Comparison of ENCODE assay signal across 13 cellular contexts in genomic region chr17:3049705-3050295, GRCh38. TPM values are rescaled to one million over a fixed set of nuclear protein-coding genes. Genes with fewer than 3 reads are reported as not detected.
DNase-seq lines count a peak whose midpoint lies in the region; ATAC-seq, FAIRE-seq and TF ChIP-seq lines count a peak whose summit lies in the region.
"Had no signal": no experiment of that assay in that cellular context is flagged by ENCODE, and none has a peak within 500 bp of the region (broad histone marks: within the 10 kb centered on the region; RNA-seq: fewer than 3 reads in every experiment).

No MANE protein-coding gene starts in this region.

- CTCF ChIA-PET in activated naive CD4-positive, alpha-beta T cell treated with anti-CD3 and anti-CD28 coated beads, Interleukin-2, amount 10 ng/mL, durations not matched to agents 7 days and 5 days (lab: Charles Lee): interaction anchor here (2.3 kb wide), 1 partner anchor 598 kb away, joined by 24 read pairs; no protein-coding TSS in a partner anchor

- H3K27ac ChIP-seq in kidney (ENCODE audit: low read depth in 2 of 2, low read length in 2 of 2) (no peak overlapping the region), thoracic aorta (no peak overlapping the region)

- no peaks in the 10 kb centered on the region for H3K36me3 Mint-ChIP-seq in activated naive CD4-positive, alpha-beta T cell treated with anti-CD3 and anti-CD28 coated beads, Interleukin-2, amount 10 ng/mL, durations not matched to agents 7 days and 5 days
- no peaks in the 10 kb centered on the region for H3K36me3 Mint-ChIP-seq in activated naive CD8-positive, alpha-beta T cell

- H3K9me3 ChIP-seq in kidney (ENCODE audit: control insufficient read depth in 1 of 2, low read length in 2 of 2): no peaks in the 10 kb centered on the region
- no peaks in the 10 kb centered on the region for H3K9me3 ChIP-seq in thoracic aorta

- no peak for DNase-seq in activated naive CD4-positive, alpha-beta T cell treated with anti-CD3 and anti-CD28 coated beads, Interleukin-2, amount 10 ng/mL, durations not matched to agents 7 days and 5 days
- no peak for DNase-seq in activated naive CD4-positive, alpha-beta T cell treated with Interleukin-2 at 50 U/mL for 16 hours
- DNase-seq in kidney: no peak
- no peak for DNase-seq in thoracic aorta (ENCODE audit: low spot score)
- DNase-seq in NCI-H1092 treated with DMSO at 0.1 percent for 48 hours (lab: John Stamatoyannopoulos, UW): no peak
- DNase-seq in DMS 273 treated with DMSO at 0.1 percent for 48 hours (lab: John Stamatoyannopoulos, UW): no peak
- DNase-seq: central memory CD4-positive, alpha-beta T cell; mucosa of descending colon; Right ventricle myocardium superior; stimulated activated naive CD4-positive, alpha-beta T cell had no signal

- H3K4me3 Mint-ChIP-seq in activated naive CD4-positive, alpha-beta T cell treated with anti-CD3 and anti-CD28 coated beads, Interleukin-2, amount 10 ng/mL, durations not matched to agents 7 days and 5 days: peak overlapping the region; percentile 87
- H3K4me3 Mint-ChIP-seq in activated naive CD8-positive, alpha-beta T cell: peak overlapping the region; percentile 91

- no peaks in the 10 kb centered on the region for H3K9me3 Mint-ChIP-seq in activated naive CD4-positive, alpha-beta T cell treated with anti-CD3 and anti-CD28 coated beads, Interleukin-2, amount 10 ng/mL, durations not matched to agents 7 days and 5 days
- H3K9me3 Mint-ChIP-seq in activated naive CD8-positive, alpha-beta T cell (ENCODE audit: low read depth): no peaks in the 10 kb centered on the region

- intact Hi-C loops in kidney (cut with DNase I): no loop called here

- peak overlapping the region; percentile 91 to 92 for H3K4me3 ChIP-seq in kidney (ENCODE audit: low read length in 2 of 2)
- peak overlapping the region; percentile 78 for H3K4me3 ChIP-seq in thoracic aorta

- H3K4me1 ChIP-seq in kidney (ENCODE audit: control insufficient read depth in 1 of 2, insufficient read depth in 1 of 2, low read depth in 1 of 2, low read length in 2 of 2) (peaks cover 0 to 3% of the 10 kb centered on the region in 2 donors), thoracic aorta (ENCODE audit: control insufficient read depth in 1 of 2, low read depth in 2 of 2) (no peaks in the 10 kb centered on the region)

- TF ChIP-seq CTCF in kidney (IDR thresholded peaks at IDR 0.05; ENCODE audit: borderline replicate concordance, extremely low read depth, insufficient read depth): no peak
- no peak for TF ChIP-seq CTCF in thoracic aorta (IDR thresholded peaks at IDR 0.05)

- H3K27me3 ChIP-seq in thoracic aorta (replicated peaks; ENCODE audit: insufficient read depth): no peaks in the 10 kb centered on the region

- H3K27ac Mint-ChIP-seq in activated naive CD4-positive, alpha-beta T cell treated with anti-CD3 and anti-CD28 coated beads, Interleukin-2, amount 10 ng/mL, durations not matched to agents 7 days and 5 days: no peak overlapping the region
- H3K27ac Mint-ChIP-seq in activated naive CD8-positive, alpha-beta T cell: no peak overlapping the region

- no peak for FAIRE-seq in kidney (lab: Jason Lieb, UNC)
- FAIRE-seq: HTR-8/SVneo had no signal

- H3K4me1 Mint-ChIP-seq in activated naive CD4-positive, alpha-beta T cell treated with anti-CD3 and anti-CD28 coated beads, Interleukin-2, amount 10 ng/mL, durations not matched to agents 7 days and 5 days: peaks cover 9% of the 10 kb centered on the region
- H3K4me1 Mint-ChIP-seq in activated naive CD8-positive, alpha-beta T cell (ENCODE audit: low read depth): peaks cover 5% of the 10 kb centered on the region

- no peak overlapping the region for H3K9ac ChIP-seq in kidney (ENCODE audit: low read length in 2 of 2)

- ATAC-seq in thoracic aorta (ENCODE audit: insufficient number of reproducible peaks, low FRiP score, low read depth) (no peak), HG03521 (IDR thresholded peaks at IDR 0.05; ENCODE audit: unreplicated experiment) (no peak)

- H3K27me3 Mint-ChIP-seq in activated naive CD4-positive, alpha-beta T cell treated with anti-CD3 and anti-CD28 coated beads, Interleukin-2, amount 10 ng/mL, durations not matched to agents 7 days and 5 days: peaks cover 7% of the 10 kb centered on the region
- H3K27me3 Mint-ChIP-seq in activated naive CD8-positive, alpha-beta T cell: no peaks in the 10 kb centered on the region

- no peaks in the 10 kb centered on the region for H3K36me3 ChIP-seq in kidney (ENCODE audit: control insufficient read depth in 1 of 2, insufficient read depth in 2 of 2, low read length in 2 of 2)
- H3K36me3 ChIP-seq in thoracic aorta: no peaks in the 10 kb centered on the region

RNA-seq across cellular contexts. Expression of gene OR1D5, which starts 13.6 kb away (rescaled TPM):
- total RNA-seq in kidney (not detected), thoracic aorta (not detected)
- polyA plus RNA-seq in kidney (ENCODE audit: insufficient read depth, low read depth, low replicate concordance): not detected
- total RNA-seq: mucosa of descending colon, Right ventricle myocardium superior had no signal

RNA-seq across cellular contexts. Expression of gene OR1D2, which starts 54.4 kb away (rescaled TPM):
- total RNA-seq in kidney (not detected), thoracic aorta (not detected)
- polyA plus RNA-seq in kidney (ENCODE audit: insufficient read depth, low read depth, low replicate concordance): not detected
- total RNA-seq: mucosa of descending colon, Right ventricle myocardium superior had no signal
